ENCODE assay signal across 29 cellular contexts in the genomic region with DNA sequence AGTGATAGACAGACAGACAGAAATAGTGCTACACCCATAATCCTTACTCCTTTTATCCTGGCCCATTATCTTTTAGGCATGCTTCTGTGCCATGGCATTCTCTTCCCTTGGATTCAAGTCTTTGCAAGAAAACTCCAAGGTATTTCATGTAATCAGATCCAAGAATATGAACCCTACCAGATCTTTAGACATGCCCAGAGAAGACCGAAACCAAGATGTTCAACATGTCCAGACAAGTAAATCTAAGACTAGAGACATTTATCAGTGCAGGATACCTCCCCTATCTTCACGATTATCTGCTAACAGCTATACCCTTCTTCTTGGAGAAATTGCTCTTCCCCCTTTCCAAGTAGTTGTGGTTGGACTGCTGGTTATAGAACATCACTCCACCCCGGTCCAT. TPM values are rescaled to one million over a fixed set of nuclear protein-coding genes. Genes with fewer than 3 reads are reported as not detected.
"Had no signal": no experiment of that assay in that cellular context is flagged by ENCODE, and none has a peak within 500 bp of the region (broad histone marks: within the 10 kb centered on the region; RNA-seq: fewer than 3 reads in every experiment).

No MANE protein-coding gene starts in this region.

- H3K9me3 Mint-ChIP-seq: activated CD4-positive, alpha-beta memory T cell treated with anti-CD3 and anti-CD28 coated beads for 36 hours; activated naive CD4-positive, alpha-beta T cell treated with anti-CD3 and anti-CD28 coated beads, Interleukin-2, amount 50 U/mL, for 24 hours; activated T-cell treated with anti-CD3 and anti-CD28 coated beads, Interleukin-2, amount 50 U/mL, for 72 hours; nephron had no signal

- H3K4me3 Mint-ChIP-seq: activated CD4-positive, alpha-beta memory T cell treated with anti-CD3 and anti-CD28 coated beads for 36 hours; activated naive CD4-positive, alpha-beta T cell treated with anti-CD3 and anti-CD28 coated beads, Interleukin-2, amount 50 U/mL, for 24 hours; activated T-cell treated with anti-CD3 and anti-CD28 coated beads, Interleukin-2, amount 50 U/mL, for 72 hours; nephron had no signal

- H3K27ac ChIP-seq: cardiac muscle cell, hepatocyte, left ventricle myocardium inferior, neutrophil, pancreas, psoas muscle, right atrium auricular region, stomach, uterus had no signal

- H3K4me3 ChIP-seq: cardiac muscle cell, hepatocyte, left ventricle myocardium inferior, pancreas, psoas muscle, right atrium auricular region, stomach, uterus had no signal

- H3K36me3 Mint-ChIP-seq: activated CD4-positive, alpha-beta memory T cell treated with anti-CD3 and anti-CD28 coated beads for 36 hours; activated naive CD4-positive, alpha-beta T cell treated with anti-CD3 and anti-CD28 coated beads, Interleukin-2, amount 50 U/mL, for 24 hours had no signal

- H3K27ac Mint-ChIP-seq: activated CD4-positive, alpha-beta memory T cell treated with anti-CD3 and anti-CD28 coated beads for 36 hours; activated naive CD4-positive, alpha-beta T cell treated with anti-CD3 and anti-CD28 coated beads, Interleukin-2, amount 50 U/mL, for 24 hours; activated T-cell treated with anti-CD3 and anti-CD28 coated beads, Interleukin-2, amount 50 U/mL, for 72 hours; nephron had no signal

- H3K4me1 ChIP-seq: psoas muscle, right atrium auricular region, uterus had no signal

- H3K36me3 ChIP-seq: cardiac muscle cell, left ventricle myocardium inferior, neutrophil, pancreas, right atrium auricular region, stomach, uterus had no signal

- H3K4me1 Mint-ChIP-seq: nephron had no signal

- H3K79me2 ChIP-seq: hepatocyte had no signal

- DNase-seq: activated CD4-positive, alpha-beta memory T cell treated with anti-CD3 and anti-CD28 coated beads for 36 hours; activated CD4-positive, alpha-beta T cell treated with anti-CD3 and anti-CD28 coated beads for 4 hours; activated CD4-positive, CD25-positive, alpha-beta regulatory T cell; activated gamma-delta T cell; activated T-cell treated with anti-CD3 and anti-CD28 coated beads, Interleukin-2, amount 50 U/mL, for 72 hours; amygdala; erythroblast; foreskin melanocyte; glutamatergic neuron; left ventricle myocardium inferior; midbrain; pancreas; psoas muscle; stimulated activated CD4-positive, alpha-beta T cell treated with anti-CD3 and anti-CD28 coated beads, Interleukin-12 subunit alpha, Interleukin-12 subunit beta, amount 100 ng/mL, for 4 hours; stimulated activated CD4-positive, alpha-beta T cell treated with anti-CD3 and anti-CD28 coated beads, Interleukin-4, amount 100 ng/mL, for 4 hours; stomach; trophoblast cell; uterus had no signal

- H3K4me2 ChIP-seq: hepatocyte had no signal

- H2AFZ ChIP-seq: hepatocyte had no signal

- ATAC-seq: pancreas, psoas muscle, SK-N-SH treated with all-trans-retinoic acid at 6 μM for 48 hours had no signal

- H3K27me3 ChIP-seq: cardiac muscle cell, hepatocyte, pancreas, right atrium auricular region, stomach, uterus had no signal

- H3K27me3 Mint-ChIP-seq: activated naive CD4-positive, alpha-beta T cell treated with anti-CD3 and anti-CD28 coated beads, Interleukin-2, amount 50 U/mL, for 24 hours had no signal

- H3K9me3 ChIP-seq: left ventricle myocardium inferior, neutrophil, pancreas, psoas muscle, right atrium auricular region, stomach, uterus had no signal

RNA-seq across cellular contexts. Expression of a gene that starts 11.8 kb away (rescaled TPM):
- total RNA-seq: cardiac muscle cell; cerebellum; hepatocyte; left ventricle myocardium inferior; lung microvascular endothelial cell; pancreas; psoas muscle; right atrium auricular region; stomach; T-helper 1 cell treated with Interleukin-12 subunit alpha and Interleukin-12 subunit beta and Interleukin-4 antibody, amounts not matched to agents 30 ng/mL and 1 ng/mL, for 36 hours; uterus had no signal

RNA-seq across cellular contexts. Expression of a gene that starts 19.7 kb away (rescaled TPM):
- total RNA-seq: cardiac muscle cell, cerebellum, left ventricle myocardium inferior, lung microvascular endothelial cell, psoas muscle, right atrium auricular region, temporal lobe had no signal
